11 cellular contexts compared by ENCODE assay signal in the genomic region with DNA sequence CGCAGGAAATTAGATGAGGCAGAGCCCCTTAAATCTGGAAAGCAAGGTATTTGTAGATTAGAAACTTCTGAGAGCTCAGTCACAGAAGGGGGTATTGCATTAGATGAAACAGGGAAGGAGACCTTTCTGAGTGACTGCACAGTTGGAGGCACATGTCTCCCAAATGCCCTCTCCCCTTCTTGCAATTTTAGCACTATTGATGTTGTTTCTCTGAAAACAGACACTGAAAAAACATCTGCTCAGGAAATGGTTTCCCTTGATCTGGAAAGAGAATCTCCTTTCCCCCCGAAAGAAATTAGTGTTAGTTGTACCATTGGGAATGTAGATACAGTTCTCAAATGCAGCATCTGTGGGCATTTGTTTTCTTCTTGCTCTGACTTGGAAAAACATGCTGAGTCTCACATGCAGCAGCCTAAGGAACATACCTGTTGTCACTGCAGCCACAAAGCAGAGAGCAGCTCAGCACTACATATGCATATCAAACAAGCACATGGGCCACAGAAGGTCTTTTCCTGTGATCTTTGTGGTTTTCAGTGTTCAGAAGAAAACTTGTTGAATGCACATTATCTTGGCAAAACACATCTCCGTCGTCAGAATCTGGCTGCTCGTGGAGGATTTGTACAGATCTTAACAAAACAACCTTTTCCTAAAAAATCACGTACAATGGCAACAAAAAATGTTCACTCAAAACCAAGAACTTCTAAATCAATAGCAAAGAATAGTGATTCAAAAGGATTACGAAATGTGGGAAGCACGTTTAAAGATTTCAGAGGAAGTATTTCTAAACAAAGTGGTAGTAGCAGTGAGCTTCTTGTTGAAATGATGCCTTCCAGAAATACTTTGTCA. TPM values are rescaled to one million over a fixed set of nuclear protein-coding genes. Genes with fewer than 3 reads are reported as not detected.
A peak's percentile ranks its signal among the peaks of the same experiment; 100 is the strongest.
DNase-seq lines count a peak whose midpoint lies in the region; ATAC-seq and TF ChIP-seq lines count a peak whose summit lies in the region.
"Had no signal": no experiment of that assay in that cellular context is flagged by ENCODE, and none has a peak within 500 bp of the region (broad histone marks: within the 10 kb centered on the region; RNA-seq: fewer than 3 reads in every experiment).

No MANE protein-coding gene starts in this region.

- H3K4me3 Mint-ChIP-seq in CD8-positive, alpha-beta T cell: peak overlapping the region; percentile 83
- peak overlapping the region; percentile 68 for H3K4me3 Mint-ChIP-seq in activated naive CD8-positive, alpha-beta T cell treated with anti-CD3 and anti-CD28 coated beads for 36 hours
- no peak overlapping the region for H3K4me3 Mint-ChIP-seq in stimulated activated memory B cell treated with anti-CD40 and anti-IgM and Interleukin-4, amounts not matched to agents 10 μg/mL and 1 μg/mL and 100 μg/mL, for 72 hours
- H3K4me3 Mint-ChIP-seq: nephron had no signal

- H2AFZ ChIP-seq in Loucy (ENCODE audit: low read length) (peak overlapping the region; percentile 10; the same call in 1 of the 2 replicates), mesenchymal stem cell (ENCODE audit: low read depth, low read length) (no peak overlapping the region)

- intact Hi-C loops in CD8-positive, alpha-beta T cell (cut with DNase I, micrococcal nuclease): loop anchor here in 1 of 2 experiments (2.0 kb wide), 1 partner anchor 33 kb away; no protein-coding TSS in a partner anchor

- no peak overlapping the region for H3K23ac ChIP-seq in mesenchymal stem cell (ENCODE audit: low read length in 2 of 2)

- H3F3A ChIP-seq in Loucy (ENCODE audit: low read depth): peaks cover 13% of the 10 kb centered on the region; the same call in 1 of the 2 replicates

- no peak overlapping the region for H2AK5ac ChIP-seq in mesenchymal stem cell (ENCODE audit: low read length, severe bottlenecking)

- peaks cover 29% of the 10 kb centered on the region for H3K79me1 ChIP-seq in mesenchymal stem cell (replicated peaks; ENCODE audit: low read length, poor library complexity, severe bottlenecking)

- no peaks in the 10 kb centered on the region for H3K9me3 Mint-ChIP-seq in CD8-positive, alpha-beta T cell
- no peaks in the 10 kb centered on the region for H3K9me3 Mint-ChIP-seq in activated naive CD8-positive, alpha-beta T cell treated with anti-CD3 and anti-CD28 coated beads for 36 hours
- H3K9me3 Mint-ChIP-seq in stimulated activated memory B cell treated with anti-CD40 and anti-IgM and Interleukin-4, amounts not matched to agents 10 μg/mL and 1 μg/mL and 100 μg/mL, for 72 hours: no peaks in the 10 kb centered on the region
- H3K9me3 Mint-ChIP-seq: nephron had no signal

- WGBS in mesenchymal stem cell: 30% methylated on average over 7 of the region's 8 CpGs

- H2BK5ac ChIP-seq in mesenchymal stem cell (ENCODE audit: low read depth, low read length, poor library complexity, severe bottlenecking): no peak overlapping the region

- H4K91ac ChIP-seq in mesenchymal stem cell (ENCODE audit: low read length): no peak overlapping the region

- H3K18ac ChIP-seq in mesenchymal stem cell (ENCODE audit: low read depth in 1 of 2, low read length in 2 of 2): peak overlapping the region; percentile 23 to 35

- H3K4me2 ChIP-seq in Loucy (ENCODE audit: low read depth, low read length, poor library complexity, severe bottlenecking) (peak overlapping the region; percentile 63), mesenchymal stem cell (ENCODE audit: low read length, poor library complexity, severe bottlenecking) (no peak overlapping the region)

- H3K9me3 ChIP-seq in CD8-positive, alpha-beta T cell (ENCODE audit: low read length): no peaks in the 10 kb centered on the region
- H3K9me3 ChIP-seq in Loucy (ENCODE audit: insufficient read depth, low read depth, low read length): no peaks in the 10 kb centered on the region
- H3K9me3 ChIP-seq in mesenchymal stem cell (ENCODE audit: control insufficient read depth, low read length): no peaks in the 10 kb centered on the region

- H3K36me3 Mint-ChIP-seq in CD8-positive, alpha-beta T cell: peaks cover 26% of the 10 kb centered on the region
- peaks cover 30% of the 10 kb centered on the region for H3K36me3 Mint-ChIP-seq in activated naive CD8-positive, alpha-beta T cell treated with anti-CD3 and anti-CD28 coated beads for 36 hours
- H3K36me3 Mint-ChIP-seq in stimulated activated memory B cell treated with anti-CD40 and anti-IgM and Interleukin-4, amounts not matched to agents 10 μg/mL and 1 μg/mL and 100 μg/mL, for 72 hours: peaks cover 49% of the 10 kb centered on the region

- CTCF ChIA-PET in CD8-positive, alpha-beta T cell (lab: Charles Lee): interaction anchor here (0.9 to 3.5 kb wide), 4 partner anchors 8 to 40 kb away, joined by 3 to 15 read pairs (median 4); no protein-coding TSS in a partner anchor

- H3K9me2 ChIP-seq in Loucy (replicated peaks; ENCODE audit: low read depth, low read length): no peaks in the 10 kb centered on the region

- no peaks in the 10 kb centered on the region for H4K20me1 ChIP-seq in Loucy (ENCODE audit: insufficient read depth, low read length, poor library complexity, severe bottlenecking)

- no peak overlapping the region for H2BK120ac ChIP-seq in mesenchymal stem cell (ENCODE audit: low read depth, low read length)

- peak overlapping the region; percentile 96 for H3K27ac Mint-ChIP-seq in CD8-positive, alpha-beta T cell
- peak overlapping the region; percentile 93 for H3K27ac Mint-ChIP-seq in activated naive CD8-positive, alpha-beta T cell treated with anti-CD3 and anti-CD28 coated beads for 36 hours
- H3K27ac Mint-ChIP-seq in stimulated activated memory B cell treated with anti-CD40 and anti-IgM and Interleukin-4, amounts not matched to agents 10 μg/mL and 1 μg/mL and 100 μg/mL, for 72 hours: no peak overlapping the region
- H3K27ac Mint-ChIP-seq: nephron had no signal

- no peak overlapping the region for H3K14ac ChIP-seq in mesenchymal stem cell (ENCODE audit: low read length in 2 of 2)

- no peak overlapping the region for H2BK15ac ChIP-seq in mesenchymal stem cell (ENCODE audit: low read depth, poor library complexity, severe bottlenecking)

- H3K27me3 Mint-ChIP-seq in CD8-positive, alpha-beta T cell (ENCODE audit: low read depth): no peaks in the 10 kb centered on the region
- H3K27me3 Mint-ChIP-seq in activated naive CD8-positive, alpha-beta T cell treated with anti-CD3 and anti-CD28 coated beads for 36 hours: no peaks in the 10 kb centered on the region
- H3K27me3 Mint-ChIP-seq in stimulated activated memory B cell treated with anti-CD40 and anti-IgM and Interleukin-4, amounts not matched to agents 10 μg/mL and 1 μg/mL and 100 μg/mL, for 72 hours: no peaks in the 10 kb centered on the region

- H3K4me1 Mint-ChIP-seq in CD8-positive, alpha-beta T cell (ENCODE audit: low read depth): peaks cover 41% of the 10 kb centered on the region
- H3K4me1 Mint-ChIP-seq in activated naive CD8-positive, alpha-beta T cell treated with anti-CD3 and anti-CD28 coated beads for 36 hours: peaks cover 36% of the 10 kb centered on the region
- H3K4me1 Mint-ChIP-seq in stimulated activated memory B cell treated with anti-CD40 and anti-IgM and Interleukin-4, amounts not matched to agents 10 μg/mL and 1 μg/mL and 100 μg/mL, for 72 hours: peaks cover 6% of the 10 kb centered on the region

- H3K36me3 ChIP-seq in CD8-positive, alpha-beta T cell (ENCODE audit: insufficient read depth, low read length): no peaks in the 10 kb centered on the region
- H3K36me3 ChIP-seq in Loucy (ENCODE audit: insufficient read depth, low read length) (peaks cover 22% of the 10 kb centered on the region; the same call in 1 of the 2 replicates), mesenchymal stem cell (ENCODE audit: control insufficient read depth in 1 of 2, insufficient read depth in 2 of 2, low read depth in 1 of 2, low read length in 2 of 2) (peaks cover 14 to 45% of the 10 kb centered on the region in 2 experiments)

- peak overlapping the region; percentile 24 for H3K9ac ChIP-seq in Loucy (ENCODE audit: low read depth, low read length, poor library complexity, severe bottlenecking)
- H3K9ac ChIP-seq in mesenchymal stem cell (ENCODE audit: low read length): no peak overlapping the region

- TF ChIP-seq CTCF in CD8-positive, alpha-beta T cell (IDR thresholded peaks at IDR 0.05): no peak
- no peak for TF ChIP-seq CTCF in Loucy (conservative IDR thresholded peaks at IDR 0.05; ENCODE audit: low read length)

- no peaks in the 10 kb centered on the region for H3K79me2 ChIP-seq in Loucy (ENCODE audit: insufficient read depth, low read length)

- DNase-seq in CD8-positive, alpha-beta T cell: peak in 2 of 7 experiments; percentile 11 to 40
- no peak for DNase-seq in activated naive CD8-positive, alpha-beta T cell treated with anti-CD3 and anti-CD28 coated beads for 36 hours
- peak; percentile 79 for DNase-seq in mesenchymal stem cell
- DNase-seq in NCI-H2029 treated with DMSO at 0.1 percent for 48 hours (lab: John Stamatoyannopoulos, UW): no peak
- DNase-seq in NCI-H2227 treated with DMSO at 0.1 percent for 48 hours (lab: John Stamatoyannopoulos, UW): no peak
- DNase-seq: NCI-H2171 treated with DMSO at 0.1 percent for 48 hours, Right ventricle myocardium superior had no signal

- peak overlapping the region in 1 of 2 experiments; percentile 35 for H3K4ac ChIP-seq in mesenchymal stem cell (ENCODE audit: low read depth in 1 of 2, low read length in 2 of 2)

- H4K8ac ChIP-seq in mesenchymal stem cell (ENCODE audit: low read length): no peak overlapping the region

- H3K4me1 ChIP-seq in CD8-positive, alpha-beta T cell (ENCODE audit: insufficient read depth, low read length): peaks cover 30% of the 10 kb centered on the region
- H3K4me1 ChIP-seq in Loucy (ENCODE audit: insufficient read depth, low read length, poor library complexity, severe bottlenecking) (peaks cover 23% of the 10 kb centered on the region), mesenchymal stem cell (ENCODE audit: control insufficient read depth, insufficient read depth, low read depth, low read length) (peaks cover 2% of the 10 kb centered on the region)

- peak overlapping the region; percentile 38 for H3K27ac ChIP-seq in CD8-positive, alpha-beta T cell (ENCODE audit: low read depth, low read length)
- H3K27ac ChIP-seq in mesenchymal stem cell (ENCODE audit: low read length, poor library complexity, severe bottlenecking): no peak overlapping the region

- H3K27me3 ChIP-seq in CD8-positive, alpha-beta T cell (ENCODE audit: insufficient read depth, low read length): no peaks in the 10 kb centered on the region
- H3K27me3 ChIP-seq in Loucy (ENCODE audit: insufficient read depth, low read length, poor library complexity, severe bottlenecking) (no peaks in the 10 kb centered on the region), mesenchymal stem cell (ENCODE audit: control insufficient read depth in 1 of 2, insufficient read depth in 1 of 2, low read length in 2 of 2) (no peaks in the 10 kb centered on the region)

- H2BK12ac ChIP-seq in mesenchymal stem cell (ENCODE audit: low read length in 2 of 2): peak overlapping the region in 1 of 2 experiments; percentile 59

- POLR2A ChIA-PET in CD8-positive, alpha-beta T cell (lab: Charles Lee): interaction anchor here (1.1 to 3.2 kb wide), 3 partner anchors 33 to 579 kb away, joined by 4 to 23 read pairs (median 8); a partner anchor contains a TSS

- H3K4me3 ChIP-seq in CD8-positive, alpha-beta T cell (ENCODE audit: low read depth, low read length): peak overlapping the region; percentile 12
- H3K4me3 ChIP-seq in Loucy (ENCODE audit: low read length, poor library complexity, severe bottlenecking) (peak overlapping the region; percentile 48), mesenchymal stem cell (ENCODE audit: insufficient read depth in 1 of 2, low read depth in 1 of 2, low read length in 2 of 2) (no peak overlapping the region)

- peak; percentile 83 for ATAC-seq in CD8-positive, alpha-beta T cell
- ATAC-seq in stimulated activated memory B cell treated with anti-CD40 and anti-IgM and Interleukin-4, amounts not matched to agents 10 μg/mL and 1 μg/mL and 100 μg/mL, for 72 hours: no peak
- ATAC-seq in GM19035 (IDR thresholded peaks at IDR 0.05; ENCODE audit: unreplicated experiment): no peak

RNA-seq across cellular contexts. Expression of a gene that starts 33.8 kb away (rescaled TPM):
- total RNA-seq in CD8-positive, alpha-beta T cell: 10 to 100 TPM; 18.4 to 18.5 TPM
- 10 to 100 TPM in 1 of 2 experiments, 1 to 10 TPM in 1; 9.6 to 10.3 TPM for total RNA-seq in activated naive CD8-positive, alpha-beta T cell treated with anti-CD3 and anti-CD28 coated beads for 36 hours
- 3.3 TPM for polyA plus RNA-seq in mesenchymal stem cell (2013, experiment 1 of 2)
- polyA plus RNA-seq in mesenchymal stem cell (2013, experiment 2 of 2): 3.2 TPM

Comparison
In these comparisons a context has a peak if more than half of its experiments do, and no peak if none do; other contexts are left out.
1. H3K4me3 ChIP-seq: peak in CD8-positive, alpha-beta T cell (single experiment) and Loucy (single experiment); none in mesenchymal stem cell (0 of 2).